In genomic region chr5:135559342-135559741, GRCh38 we compare ENCODE assay signal across 17 cellular contexts. TPM values are rescaled to one million over a fixed set of nuclear protein-coding genes. Genes with fewer than 3 reads are reported as not detected.
A peak's percentile ranks its signal among the peaks of the same experiment; 100 is the strongest.
DNase-seq lines count a peak whose midpoint lies in the region; ATAC-seq and TF ChIP-seq lines count a peak whose summit lies in the region.
"Had no signal": no experiment of that assay in that cellular context is flagged by ENCODE, and none has a peak within 500 bp of the region (broad histone marks: within the 10 kb centered on the region; RNA-seq: fewer than 3 reads in every experiment).

No MANE protein-coding gene starts in this region.

- H3K36me3 ChIP-seq in osteoblast (ENCODE audit: insufficient read depth, low read length): no peaks in the 10 kb centered on the region
- H3K36me3 ChIP-seq: cardiac muscle cell, tibial artery had no signal

- no peak overlapping the region for H3K4me2 ChIP-seq in osteoblast (ENCODE audit: insufficient read depth, low read length)
- H3K4me2 ChIP-seq: PC-9 had no signal

- H3K27me3 ChIP-seq in osteoblast (ENCODE audit: insufficient read depth, low read length): peaks cover 31% of the 10 kb centered on the region

- no peaks in the 10 kb centered on the region for H3K79me2 ChIP-seq in osteoblast (ENCODE audit: insufficient read depth, low read length)

- peak in 2 of 3 experiments; percentile 1 to 7 for DNase-seq in NCI-H1417 (lab: John Stamatoyannopoulos, UW)
- DNase-seq in NCI-H1417 treated with DMSO at 0.1 percent for 48 hours (lab: John Stamatoyannopoulos, UW): no peak
- DNase-seq in LHCN-M2 (ENCODE audit: low read depth): peak; percentile 29
- DNase-seq in amniotic epithelial cell (ENCODE audit: low read depth): peak; percentile 37
- peak; percentile 80 for DNase-seq in osteoblast (ENCODE audit: insufficient read length, low spot score, missing footprints)
- DNase-seq in activated CD4-positive, alpha-beta T cell treated with anti-CD3 and anti-CD28 coated beads for 48 hours: no peak
- no peak for DNase-seq in iPS-NIHi7 (ENCODE audit: extremely low spot score)
- DNase-seq: hippocampal formation, NCI-H187 treated with DMSO at 0.1 percent for 48 hours, PC-9, T-helper 9 cell, tibial artery had no signal

- H3K4me3 ChIP-seq in osteoblast (ENCODE audit: insufficient read depth, low read length): no peak overlapping the region
- H3K4me3 ChIP-seq: cardiac muscle cell, PC-9, tibial artery had no signal

- H3K27ac ChIP-seq in osteoblast (ENCODE audit: low read depth, low read length): no peak overlapping the region
- H3K27ac ChIP-seq: cardiac muscle cell, epithelial cell of prostate, PC-9, tibial artery had no signal

- H4K20me1 ChIP-seq in osteoblast (ENCODE audit: insufficient read depth, low read length): no peaks in the 10 kb centered on the region

- ATAC-seq in HG02852 (IDR thresholded peaks at IDR 0.05; ENCODE audit: unreplicated experiment): no peak

- no peaks in the 10 kb centered on the region for H3K4me1 ChIP-seq in osteoblast (ENCODE audit: insufficient read depth, low read length)

- H2AFZ ChIP-seq in osteoblast (ENCODE audit: low read length): peak overlapping the region; percentile 24
- H2AFZ ChIP-seq: PC-9 had no signal

- no peak for TF ChIP-seq CTCF in osteoblast (IDR thresholded peaks at IDR 0.05; ENCODE audit: extremely low read depth, low read depth, low read length)

- no peaks in the 10 kb centered on the region for H3K9me3 ChIP-seq in osteoblast (ENCODE audit: low read depth, low read length)
- H3K9me3 ChIP-seq: tibial artery had no signal

RNA-seq across cellular contexts. Expression of gene CXCL14, which starts 19.4 kb away (rescaled TPM):
- total RNA-seq in LHCN-M2 (2014; rRNA removed): not detected in 2 replicates
- polyA plus RNA-seq in LHCN-M2 (2012): not detected
- not detected in 2 replicates for total RNA-seq in osteoblast
- total RNA-seq: lung microvascular endothelial cell, PC-9 had no signal

RNA-seq across cellular contexts. Expression of gene NEUROG1, which starts 23.6 kb away (rescaled TPM):
- not detected in 2 replicates for total RNA-seq in LHCN-M2 (2014; rRNA removed)
- polyA plus RNA-seq in LHCN-M2 (2012): not detected
- total RNA-seq in osteoblast: not detected in 2 replicates
- total RNA-seq: cardiac muscle cell, lung microvascular endothelial cell, omental fat pad, PC-9 had no signal
- polyA plus RNA-seq: cardiac muscle cell had no signal

Comparison
In these comparisons a context has a peak if more than half of its experiments do, and no peak if none do; other contexts are left out.
1. DNase-seq: peak in NCI-H1417 (2 of 3), LHCN-M2 (single experiment), amniotic epithelial cell (single experiment) and osteoblast (single experiment); none in NCI-H1417 treated with DMSO at 0.1 percent for 48 hours (single experiment), activated CD4-positive, alpha-beta T cell treated with anti-CD3 and anti-CD28 coated beads for 48 hours (single experiment) and iPS-NIHi7 (single experiment).